ENCODE assay signal across 9 cellular contexts in genomic region chr14:92651793-92652382, GRCh38.
DNase-seq lines count a peak whose midpoint lies in the region; ATAC-seq and TF ChIP-seq lines count a peak whose summit lies in the region.
"Had no signal": no experiment of that assay in that cellular context is flagged by ENCODE, and none has a peak within 500 bp of the region (broad histone marks: within the 10 kb centered on the region; RNA-seq: fewer than 3 reads in every experiment).

No MANE protein-coding gene starts in this region.

- no peak for ATAC-seq in stimulated activated effector memory CD8-positive, alpha-beta T cell treated with anti-CD3 and anti-CD28 coated beads, Interleukin-12 subunit alpha, Interleukin-12 subunit beta, amount 100 ng/mL, for 72 hours
- no peak for ATAC-seq in HG03095 (IDR thresholded peaks at IDR 0.05; ENCODE audit: unreplicated experiment)

- H3K27ac ChIP-seq in left ventricle myocardium inferior (replicated peaks): peak overlapping the region; percentile 40

- H3K4me3 ChIP-seq in left ventricle myocardium inferior: peak overlapping the region; percentile 45

- H3K4me1 ChIP-seq in left ventricle myocardium inferior: peaks cover 19% of the 10 kb centered on the region

- no peaks in the 10 kb centered on the region for H3K9me3 ChIP-seq in left ventricle myocardium inferior (replicated peaks)

- H3K27me3 ChIP-seq in left ventricle myocardium inferior (ENCODE audit: low read depth): no peaks in the 10 kb centered on the region

- peaks cover 76% of the 10 kb centered on the region for H3K36me3 Mint-ChIP-seq in stimulated activated effector memory CD8-positive, alpha-beta T cell treated with anti-CD3 and anti-CD28 coated beads, Interleukin-12 subunit alpha, Interleukin-12 subunit beta, amount 100 ng/mL, for 72 hours
- H3K36me3 Mint-ChIP-seq: type B pancreatic cell had no signal

- TF ChIP-seq CTCF in left ventricle myocardium inferior (IDR thresholded peaks at IDR 0.05; ENCODE audit: borderline replicate concordance): no peak

- peak overlapping the region; percentile 96 for H3K27ac Mint-ChIP-seq in stimulated activated effector memory CD8-positive, alpha-beta T cell treated with anti-CD3 and anti-CD28 coated beads, Interleukin-12 subunit alpha, Interleukin-12 subunit beta, amount 100 ng/mL, for 72 hours
- H3K27ac Mint-ChIP-seq: type B pancreatic cell had no signal

- H3K4me1 Mint-ChIP-seq in stimulated activated effector memory CD8-positive, alpha-beta T cell treated with anti-CD3 and anti-CD28 coated beads, Interleukin-12 subunit alpha, Interleukin-12 subunit beta, amount 100 ng/mL, for 72 hours: peaks cover 96% of the 10 kb centered on the region

- H3K36me3 ChIP-seq in left ventricle myocardium inferior: peaks cover 20% of the 10 kb centered on the region

- DNase-seq in activated CD4-positive, alpha-beta T cell treated with anti-CD3 and anti-CD28 coated beads, Interleukin-2, amount 50 U/mL, for 48 hours: peak; percentile 49 to 61
- DNase-seq in left ventricle myocardium inferior (peak; percentile 64), T1000 (lab: John Stamatoyannopoulos, UW) (no peak), NCI-H1417 (lab: John Stamatoyannopoulos, UW) (no peak), NCI-H446 (lab: John Stamatoyannopoulos, UW) (no peak)
- no peak for DNase-seq in stimulated activated effector memory CD8-positive, alpha-beta T cell treated with anti-CD3 and anti-CD28 coated beads, Interleukin-12 subunit alpha, Interleukin-12 subunit beta, amount 100 ng/mL, for 72 hours (ENCODE audit: low spot score in 2 of 2)

- H3K4me3 Mint-ChIP-seq in stimulated activated effector memory CD8-positive, alpha-beta T cell treated with anti-CD3 and anti-CD28 coated beads, Interleukin-12 subunit alpha, Interleukin-12 subunit beta, amount 100 ng/mL, for 72 hours: peak overlapping the region; percentile 68
- H3K4me3 Mint-ChIP-seq: type B pancreatic cell had no signal

- H3K9me3 Mint-ChIP-seq in stimulated activated effector memory CD8-positive, alpha-beta T cell treated with anti-CD3 and anti-CD28 coated beads, Interleukin-12 subunit alpha, Interleukin-12 subunit beta, amount 100 ng/mL, for 72 hours: no peaks in the 10 kb centered on the region
- H3K9me3 Mint-ChIP-seq: type B pancreatic cell had no signal

- peak; percentile 31 for TF ChIP-seq POLR2A in GM19099 (IDR thresholded peaks at IDR 0.05; ENCODE audit: extremely low read depth, insufficient read length, low read depth)

- intact Hi-C loops in left ventricle myocardium inferior (cut with micrococcal nuclease): no loop called here

Comparison
In these comparisons a context has a peak if more than half of its experiments do, and no peak if none do; other contexts are left out.
1. DNase-seq: peak in activated CD4-positive, alpha-beta T cell treated with anti-CD3 and anti-CD28 coated beads, Interleukin-2, amount 50 U/mL, for 48 hours (2 of 2) and left ventricle myocardium inferior (single experiment); none in stimulated activated effector memory CD8-positive, alpha-beta T cell treated with anti-CD3 and anti-CD28 coated beads, Interleukin-12 subunit alpha, Interleukin-12 subunit beta, amount 100 ng/mL, for 72 hours (0 of 2), T1000 (single experiment), NCI-H1417 (0 of 3) and NCI-H446 (0 of 2).